9 cellular contexts compared by ENCODE assay signal in genomic region chr14:82642425-82642824, GRCh38.
DNase-seq lines count a peak whose midpoint lies in the region; ATAC-seq and TF ChIP-seq lines count a peak whose summit lies in the region.
"Had no signal": no experiment of that assay in that cellular context is flagged by ENCODE, and none has a peak within 500 bp of the region (broad histone marks: within the 10 kb centered on the region; RNA-seq: fewer than 3 reads in every experiment).

No MANE protein-coding gene starts in this region.

- no peak overlapping the region for H3K14ac ChIP-seq in neuronal stem cell (ENCODE audit: low read length)

- H3K9ac ChIP-seq in neuronal stem cell (ENCODE audit: low read depth, low read length, poor library complexity), result no peak overlapping the region

- no peak overlapping the region for H3K27ac ChIP-seq in neuronal stem cell (replicated peaks; ENCODE audit: low read length)

- no peak overlapping the region for H2BK15ac ChIP-seq in neuronal stem cell (ENCODE audit: low read length)

- H3K23ac ChIP-seq in neuronal stem cell (ENCODE audit: low read depth, low read length, poor library complexity), result no peak overlapping the region

- no peak overlapping the region for H4K8ac ChIP-seq in neuronal stem cell (ENCODE audit: low read depth, low read length)

- H3K4me1 Mint-ChIP-seq in chondrocyte (ENCODE audit: low read depth), result peaks cover 6% of the 10 kb centered on the region

- no CpG with 5 or more reads among the region's 15 CpGs for WGBS in neuronal stem cell (ENCODE audit: extremely low coverage in 2 of 2, insufficient read length in 2 of 2, insufficient replicate concordance in 1 of 2), 2 donors

- H3K4me3 Mint-ChIP-seq in chondrocyte (ENCODE audit: unreplicated experiment), result peak overlapping the region; percentile 85

- no peak for TF ChIP-seq CTCF in chondrocyte (IDR thresholded peaks at IDR 0.05)

- DNase-seq in SIG-M5 treated with dmso at 0.1 percent for 504 hours (lab: John Stamatoyannopoulos, UW; ENCODE audit: unreplicated experiment), result peak; percentile 21
- DNase-seq in SIG-M5 (lab: John Stamatoyannopoulos, UW), result no peak
- peak; percentile 43 for DNase-seq in NCI-H1436 treated with DMSO at 0.1 percent for 48 hours (lab: John Stamatoyannopoulos, UW)
- DNase-seq in chondrocyte (ENCODE audit: low spot score), result peak; percentile 89
- DNase-seq in neuronal stem cell (ENCODE audit: low spot score), result no peak
- DNase-seq in GOT3 (lab: John Stamatoyannopoulos, UW), result no peak
- DNase-seq: T-helper 9 cell had no signal

- no peak for ATAC-seq in GM21390 (IDR thresholded peaks at IDR 0.05; ENCODE audit: unreplicated experiment)
- no peak for ATAC-seq in HG03520 (IDR thresholded peaks at IDR 0.05; ENCODE audit: unreplicated experiment)

- no peaks in the 10 kb centered on the region for H3K9me3 Mint-ChIP-seq in chondrocyte (ENCODE audit: low read depth)

- peak overlapping the region; percentile 11 for H2AFZ ChIP-seq in neuronal stem cell (ENCODE audit: low read length)

- H2BK120ac ChIP-seq in neuronal stem cell (ENCODE audit: low read depth, low read length), result no peak overlapping the region

- peak overlapping the region; percentile 66 for H3K27ac Mint-ChIP-seq in chondrocyte (ENCODE audit: unreplicated experiment)

- no peaks in the 10 kb centered on the region for H3K36me3 Mint-ChIP-seq in chondrocyte (ENCODE audit: low read depth)

- no peak overlapping the region for H3K18ac ChIP-seq in neuronal stem cell (ENCODE audit: low read length)

- H4K91ac ChIP-seq in neuronal stem cell (ENCODE audit: low read depth, low read length, poor library complexity), result no peak overlapping the region

- no peak overlapping the region for H3K4me2 ChIP-seq in neuronal stem cell (ENCODE audit: insufficient read depth, low read length, poor library complexity, severe bottlenecking)

- H3K4ac ChIP-seq in neuronal stem cell (ENCODE audit: low read length), result no peak overlapping the region

- no peaks in the 10 kb centered on the region for H3K9me3 ChIP-seq in neuronal stem cell (replicated peaks in 1 of 2; ENCODE audit: control insufficient read depth in 2 of 2, insufficient read depth in 1 of 2, low read depth in 1 of 2, low read length in 2 of 2)

- H3K27me3 Mint-ChIP-seq in chondrocyte (ENCODE audit: low read depth), result peaks cover 6% of the 10 kb centered on the region

- no peaks in the 10 kb centered on the region for H3K79me1 ChIP-seq in neuronal stem cell (ENCODE audit: low read depth, low read length)

- no peak overlapping the region for H2BK12ac ChIP-seq in neuronal stem cell (ENCODE audit: low read length)

- H3K36me3 ChIP-seq in neuronal stem cell (replicated peaks in 1 of 2; ENCODE audit: control insufficient read depth in 2 of 2, insufficient read depth in 2 of 2, low read length in 2 of 2), result no peaks in the 10 kb centered on the region

- no peaks in the 10 kb centered on the region for H3K4me1 ChIP-seq in neuronal stem cell (ENCODE audit: control insufficient read depth in 2 of 2, insufficient read depth in 1 of 2, low read depth in 1 of 2, low read length in 2 of 2)

- H3K27me3 ChIP-seq in neuronal stem cell (ENCODE audit: control insufficient read depth in 3 of 3, insufficient read depth in 3 of 3, low read depth in 1 of 3, low read length in 3 of 3), result no peaks in the 10 kb centered on the region

- no peak overlapping the region for H3K4me3 ChIP-seq in neuronal stem cell (ENCODE audit: low read length in 2 of 2)

- no peak overlapping the region for H2AK5ac ChIP-seq in neuronal stem cell (ENCODE audit: low read depth, low read length)

- H2BK5ac ChIP-seq in neuronal stem cell (ENCODE audit: low read length), result no peak overlapping the region

Comparison
In these comparisons a context has a peak if more than half of its experiments do, and no peak if none do; other contexts are left out.
1. DNase-seq: peak in SIG-M5 treated with dmso at 0.1 percent for 504 hours (single experiment), NCI-H1436 treated with DMSO at 0.1 percent for 48 hours (single experiment) and chondrocyte (single experiment); none in SIG-M5 (single experiment), neuronal stem cell (single experiment) and GOT3 (single experiment).